1 cellular context compared by ENCODE assay signal in the genomic region with DNA sequence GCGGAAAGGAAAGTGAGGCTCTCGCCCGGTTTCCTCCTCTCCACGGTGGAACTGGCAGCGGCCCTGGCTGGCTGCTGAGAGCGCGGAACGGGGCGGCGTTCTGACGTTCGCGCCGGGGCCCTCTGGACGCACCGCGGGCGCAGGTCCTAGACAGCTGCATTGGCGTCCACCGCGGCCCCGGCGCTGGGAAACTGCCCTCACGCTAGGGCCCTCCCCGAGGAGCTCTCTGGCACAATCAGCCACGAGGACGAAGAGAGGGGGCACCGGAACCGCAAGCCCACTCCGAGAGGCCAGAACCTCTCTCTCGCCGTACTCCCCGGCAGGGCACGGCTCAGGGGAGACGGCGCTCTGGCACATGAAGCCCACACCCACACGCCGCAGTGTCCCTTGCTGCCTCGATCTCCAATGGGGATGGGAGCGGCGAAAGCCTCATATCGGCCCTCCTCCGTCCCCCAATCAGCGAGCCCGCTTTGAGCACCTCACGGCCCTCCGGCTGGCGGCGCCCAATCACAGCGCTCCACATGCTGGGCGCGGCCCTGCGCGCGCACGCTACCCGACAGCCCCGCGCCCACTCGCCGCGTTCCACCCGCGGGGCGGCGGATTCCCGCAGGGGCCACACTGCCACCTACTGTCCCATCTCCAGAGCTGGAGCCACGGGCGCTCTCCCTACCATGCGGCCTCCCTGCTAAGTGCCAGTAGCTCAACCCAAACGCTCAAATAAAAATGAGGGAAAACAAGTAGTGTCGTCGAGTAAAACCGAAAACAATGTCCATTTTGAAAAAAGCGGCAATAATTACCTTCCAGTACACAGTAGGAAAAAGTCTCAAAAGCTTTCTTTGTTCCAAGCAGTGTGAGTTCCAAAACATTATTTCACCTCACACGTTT.
TF ChIP-seq lines count a peak whose summit lies in the region.

No MANE protein-coding gene starts in this region.

TF ChIP-seq in HEK293, 187 proteins besides CTCF, POLR2A, EP300 and RAD21 (continued from another document):
- TF ChIP-seq OVOL3 (tag by site-specific recombination; IDR thresholded peaks at IDR 0.05) (peak; percentile 70; the same call in 1 of the 2 replicates), ZBTB17 (tag by site-specific recombination; IDR thresholded peaks at IDR 0.05) (peak; percentile 90), YY1 (tag by site-specific recombination; IDR thresholded peaks at IDR 0.05) (peak; percentile 38; the same call in 1 of the 2 replicates), ZNF555 (tag by site-specific recombination; conservative IDR thresholded peaks at IDR 0.05) (no peak), ZNF324 (tag by site-specific recombination; IDR thresholded peaks at IDR 0.05) (peak; percentile 78), KLF7 (tag by site-specific recombination; IDR thresholded peaks at IDR 0.05; ENCODE audit: borderline replicate concordance) (peak; percentile 49; the same call in 1 of the 2 replicates), ZSCAN23 (tag by site-specific recombination; IDR thresholded peaks at IDR 0.05) (no peak), ZNF571 (tag by site-specific recombination; IDR thresholded peaks at IDR 0.05) (no peak), ZNF549 (tag by site-specific recombination; IDR thresholded peaks at IDR 0.05) (no peak), ZNF677 (tag by site-specific recombination; IDR thresholded peaks at IDR 0.05) (no peak), KLF16 (tag by site-specific recombination; IDR thresholded peaks at IDR 0.05) (no peak), GLIS1 (tag by site-specific recombination; IDR thresholded peaks at IDR 0.05) (peak; percentile 44; the same call in 1 of the 2 replicates), ZNF843 (tag by site-specific recombination; IDR thresholded peaks at IDR 0.05) (peak; percentile 59; the same call in 1 of the 2 replicates), ZNF354C (tag by site-specific recombination; IDR thresholded peaks at IDR 0.05; ENCODE audit: borderline replicate concordance, low read depth) (no peak), ZNF404 (tag by site-specific recombination; IDR thresholded peaks at IDR 0.05) (no peak), KLF9 (tag by site-specific recombination; IDR thresholded peaks at IDR 0.05; ENCODE audit: low read depth) (peak; percentile 81), ZFP69B (tag by site-specific recombination; IDR thresholded peaks at IDR 0.05) (peak; percentile 77), ZNF600 (tag by site-specific recombination; IDR thresholded peaks at IDR 0.05) (peak; percentile 99), ZSCAN30 (tag by site-specific recombination; IDR thresholded peaks at IDR 0.05) (peak; percentile 48; the same call in 1 of the 2 replicates), ZNF239 (tag by site-specific recombination; IDR thresholded peaks at IDR 0.05) (peak; percentile 78), OSR2 (tag by site-specific recombination; IDR thresholded peaks at IDR 0.05) (peak; percentile 47; the same call in 1 of the 2 replicates), SP2 (tag by site-specific recombination; IDR thresholded peaks at IDR 0.05) (peak; percentile 96), ZBTB21 (tag by site-specific recombination; IDR thresholded peaks at IDR 0.05) (0 out of 2 replicates have a peak, but pooled peaks have one; percentile 53), ZNF184 (tag by site-specific recombination; IDR thresholded peaks at IDR 0.05) (peak; percentile 24; the same call in 1 of the 2 replicates), ZNF133 (tag by site-specific recombination; IDR thresholded peaks at IDR 0.05) (no peak), ZNF10 (tag by site-specific recombination; IDR thresholded peaks at IDR 0.05) (no peak; the same call in 1 of the 2 replicates)
- TF ChIP-seq, protein P1, sequence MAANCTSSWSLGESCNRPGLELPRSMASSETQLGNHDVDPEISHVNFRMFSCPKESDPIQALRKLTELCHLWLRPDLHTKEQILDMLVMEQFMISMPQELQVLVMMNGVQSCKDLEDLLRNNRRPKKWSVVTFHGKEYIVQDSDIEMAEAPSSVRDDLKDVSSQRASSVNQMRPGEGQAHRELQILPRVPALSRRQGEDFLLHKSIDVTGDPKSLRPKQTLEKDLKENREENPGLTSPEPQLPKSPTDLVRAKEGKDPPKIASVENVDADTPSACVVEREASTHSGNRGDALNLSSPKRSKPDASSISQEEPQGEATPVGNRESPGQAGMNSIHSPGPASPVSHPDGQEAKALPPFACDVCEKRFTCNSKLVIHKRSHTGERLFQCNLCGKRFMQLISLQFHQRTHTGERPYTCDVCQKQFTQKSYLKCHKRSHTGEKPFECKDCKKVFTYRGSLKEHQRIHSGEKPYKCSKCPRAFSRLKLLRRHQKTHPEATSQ (tag by site-specific recombination; IDR thresholded peaks at IDR 0.05): peak; percentile 70; the same call in 1 of the 2 replicates
- TF ChIP-seq, protein P2, sequence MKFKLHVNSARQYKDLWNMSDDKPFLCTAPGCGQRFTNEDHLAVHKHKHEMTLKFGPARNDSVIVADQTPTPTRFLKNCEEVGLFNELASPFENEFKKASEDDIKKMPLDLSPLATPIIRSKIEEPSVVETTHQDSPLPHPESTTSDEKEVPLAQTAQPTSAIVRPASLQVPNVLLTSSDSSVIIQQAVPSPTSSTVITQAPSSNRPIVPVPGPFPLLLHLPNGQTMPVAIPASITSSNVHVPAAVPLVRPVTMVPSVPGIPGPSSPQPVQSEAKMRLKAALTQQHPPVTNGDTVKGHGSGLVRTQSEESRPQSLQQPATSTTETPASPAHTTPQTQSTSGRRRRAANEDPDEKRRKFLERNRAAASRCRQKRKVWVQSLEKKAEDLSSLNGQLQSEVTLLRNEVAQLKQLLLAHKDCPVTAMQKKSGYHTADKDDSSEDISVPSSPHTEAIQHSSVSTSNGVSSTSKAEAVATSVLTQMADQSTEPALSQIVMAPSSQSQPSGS (tag by site-specific recombination; IDR thresholded peaks at IDR 0.05; ENCODE audit: low read depth): no peak
- TF ChIP-seq, protein P3, sequence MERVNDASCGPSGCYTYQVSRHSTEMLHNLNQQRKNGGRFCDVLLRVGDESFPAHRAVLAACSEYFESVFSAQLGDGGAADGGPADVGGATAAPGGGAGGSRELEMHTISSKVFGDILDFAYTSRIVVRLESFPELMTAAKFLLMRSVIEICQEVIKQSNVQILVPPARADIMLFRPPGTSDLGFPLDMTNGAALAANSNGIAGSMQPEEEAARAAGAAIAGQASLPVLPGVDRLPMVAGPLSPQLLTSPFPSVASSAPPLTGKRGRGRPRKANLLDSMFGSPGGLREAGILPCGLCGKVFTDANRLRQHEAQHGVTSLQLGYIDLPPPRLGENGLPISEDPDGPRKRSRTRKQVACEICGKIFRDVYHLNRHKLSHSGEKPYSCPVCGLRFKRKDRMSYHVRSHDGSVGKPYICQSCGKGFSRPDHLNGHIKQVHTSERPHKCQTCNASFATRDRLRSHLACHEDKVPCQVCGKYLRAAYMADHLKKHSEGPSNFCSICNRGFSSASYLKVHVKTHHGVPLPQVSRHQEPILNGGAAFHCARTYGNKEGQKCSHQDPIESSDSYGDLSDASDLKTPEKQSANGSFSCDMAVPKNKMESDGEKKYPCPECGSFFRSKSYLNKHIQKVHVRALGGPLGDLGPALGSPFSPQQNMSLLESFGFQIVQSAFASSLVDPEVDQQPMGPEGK (tag by site-specific recombination; IDR thresholded peaks at IDR 0.05): peak; percentile 88
- TF ChIP-seq, protein P4, sequence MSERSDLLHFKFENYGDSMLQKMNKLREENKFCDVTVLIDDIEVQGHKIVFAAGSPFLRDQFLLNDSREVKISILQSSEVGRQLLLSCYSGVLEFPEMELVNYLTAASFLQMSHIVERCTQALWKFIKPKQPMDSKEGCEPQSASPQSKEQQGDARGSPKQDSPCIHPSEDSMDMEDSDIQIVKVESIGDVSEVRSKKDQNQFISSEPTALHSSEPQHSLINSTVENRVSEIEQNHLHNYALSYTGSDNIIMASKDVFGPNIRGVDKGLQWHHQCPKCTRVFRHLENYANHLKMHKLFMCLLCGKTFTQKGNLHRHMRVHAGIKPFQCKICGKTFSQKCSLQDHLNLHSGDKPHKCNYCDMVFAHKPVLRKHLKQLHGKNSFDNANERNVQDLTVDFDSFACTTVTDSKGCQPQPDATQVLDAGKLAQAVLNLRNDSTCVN (tag by site-specific recombination; optimal IDR thresholded peaks at IDR 0.05): peak; percentile 99
- TF ChIP-seq, protein P5, sequence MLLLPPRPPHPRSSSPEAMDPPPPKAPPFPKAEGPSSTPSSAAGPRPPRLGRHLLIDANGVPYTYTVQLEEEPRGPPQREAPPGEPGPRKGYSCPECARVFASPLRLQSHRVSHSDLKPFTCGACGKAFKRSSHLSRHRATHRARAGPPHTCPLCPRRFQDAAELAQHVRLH (tag by site-specific recombination; IDR thresholded peaks at IDR 0.05): 0 out of 2 replicates have a peak, but pooled peaks have one; percentile 30
- TF ChIP-seq, protein P6, sequence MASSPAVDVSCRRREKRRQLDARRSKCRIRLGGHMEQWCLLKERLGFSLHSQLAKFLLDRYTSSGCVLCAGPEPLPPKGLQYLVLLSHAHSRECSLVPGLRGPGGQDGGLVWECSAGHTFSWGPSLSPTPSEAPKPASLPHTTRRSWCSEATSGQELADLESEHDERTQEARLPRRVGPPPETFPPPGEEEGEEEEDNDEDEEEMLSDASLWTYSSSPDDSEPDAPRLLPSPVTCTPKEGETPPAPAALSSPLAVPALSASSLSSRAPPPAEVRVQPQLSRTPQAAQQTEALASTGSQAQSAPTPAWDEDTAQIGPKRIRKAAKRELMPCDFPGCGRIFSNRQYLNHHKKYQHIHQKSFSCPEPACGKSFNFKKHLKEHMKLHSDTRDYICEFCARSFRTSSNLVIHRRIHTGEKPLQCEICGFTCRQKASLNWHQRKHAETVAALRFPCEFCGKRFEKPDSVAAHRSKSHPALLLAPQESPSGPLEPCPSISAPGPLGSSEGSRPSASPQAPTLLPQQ (tag by site-specific recombination; IDR thresholded peaks at IDR 0.05): peak; percentile 91
- TF ChIP-seq, protein P7, sequence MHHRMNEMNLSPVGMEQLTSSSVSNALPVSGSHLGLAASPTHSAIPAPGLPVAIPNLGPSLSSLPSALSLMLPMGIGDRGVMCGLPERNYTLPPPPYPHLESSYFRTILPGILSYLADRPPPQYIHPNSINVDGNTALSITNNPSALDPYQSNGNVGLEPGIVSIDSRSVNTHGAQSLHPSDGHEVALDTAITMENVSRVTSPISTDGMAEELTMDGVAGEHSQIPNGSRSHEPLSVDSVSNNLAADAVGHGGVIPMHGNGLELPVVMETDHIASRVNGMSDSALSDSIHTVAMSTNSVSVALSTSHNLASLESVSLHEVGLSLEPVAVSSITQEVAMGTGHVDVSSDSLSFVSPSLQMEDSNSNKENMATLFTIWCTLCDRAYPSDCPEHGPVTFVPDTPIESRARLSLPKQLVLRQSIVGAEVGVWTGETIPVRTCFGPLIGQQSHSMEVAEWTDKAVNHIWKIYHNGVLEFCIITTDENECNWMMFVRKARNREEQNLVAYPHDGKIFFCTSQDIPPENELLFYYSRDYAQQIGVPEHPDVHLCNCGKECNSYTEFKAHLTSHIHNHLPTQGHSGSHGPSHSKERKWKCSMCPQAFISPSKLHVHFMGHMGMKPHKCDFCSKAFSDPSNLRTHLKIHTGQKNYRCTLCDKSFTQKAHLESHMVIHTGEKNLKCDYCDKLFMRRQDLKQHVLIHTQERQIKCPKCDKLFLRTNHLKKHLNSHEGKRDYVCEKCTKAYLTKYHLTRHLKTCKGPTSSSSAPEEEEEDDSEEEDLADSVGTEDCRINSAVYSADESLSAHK (tag by site-specific recombination; IDR thresholded peaks at IDR 0.05): peak; percentile 36; the same call in 1 of the 2 replicates
